Comparison of ENCODE assay signal across 2 cellular contexts in the genomic region with DNA sequence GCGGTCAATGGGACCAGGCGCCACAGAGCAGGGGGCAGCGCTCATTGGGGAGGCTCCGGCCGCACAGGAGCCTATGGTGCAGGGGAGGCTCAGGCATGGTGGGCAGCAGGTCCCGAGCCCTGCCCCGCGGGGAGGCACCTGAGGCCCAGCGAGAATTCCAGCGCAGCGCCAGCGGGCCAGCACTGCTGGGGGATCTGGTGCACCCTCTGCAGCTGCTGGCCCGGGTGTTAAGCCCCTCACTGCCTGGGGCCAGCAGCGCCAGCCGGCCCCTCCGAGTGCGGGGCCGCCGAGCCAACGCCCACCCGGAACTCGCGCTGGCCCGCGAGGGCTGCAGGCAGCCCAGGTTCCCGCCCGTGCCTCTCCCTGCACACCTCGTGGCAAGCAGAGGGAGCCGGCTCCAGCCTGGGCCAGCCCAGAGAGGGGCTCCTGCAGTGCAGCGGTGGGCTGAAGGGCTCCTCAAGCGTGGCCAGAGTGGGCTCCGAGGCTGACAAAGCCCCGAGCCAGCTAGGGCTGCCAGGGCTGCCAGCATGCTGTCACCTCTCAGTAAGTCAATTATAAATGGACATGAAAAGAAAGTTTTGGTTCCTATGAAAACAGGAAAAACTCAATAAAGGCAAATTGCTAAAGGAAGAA.
A peak's percentile ranks its signal among the peaks of the same experiment; 100 is the strongest.
TF ChIP-seq lines count a peak whose summit lies in the region.

No MANE protein-coding gene starts in this region.

TF ChIP-seq in HepG2, 621 proteins besides CTCF, POLR2A, EP300 and RAD21:
- TF ChIP-seq ZSCAN31 (CRISPR knock-in tag; IDR thresholded peaks at IDR 0.05; ENCODE audit: low read depth) (no peak), SUZ12 (IDR thresholded peaks at IDR 0.05; ENCODE audit: low read depth, low read length) (no peak), ZNF446 (CRISPR knock-in tag; IDR thresholded peaks at IDR 0.05) (no peak), ZNF850 (CRISPR knock-in tag; conservative IDR thresholded peaks at IDR 0.05) (peak; percentile 95)
- TF ChIP-seq, protein P1, sequence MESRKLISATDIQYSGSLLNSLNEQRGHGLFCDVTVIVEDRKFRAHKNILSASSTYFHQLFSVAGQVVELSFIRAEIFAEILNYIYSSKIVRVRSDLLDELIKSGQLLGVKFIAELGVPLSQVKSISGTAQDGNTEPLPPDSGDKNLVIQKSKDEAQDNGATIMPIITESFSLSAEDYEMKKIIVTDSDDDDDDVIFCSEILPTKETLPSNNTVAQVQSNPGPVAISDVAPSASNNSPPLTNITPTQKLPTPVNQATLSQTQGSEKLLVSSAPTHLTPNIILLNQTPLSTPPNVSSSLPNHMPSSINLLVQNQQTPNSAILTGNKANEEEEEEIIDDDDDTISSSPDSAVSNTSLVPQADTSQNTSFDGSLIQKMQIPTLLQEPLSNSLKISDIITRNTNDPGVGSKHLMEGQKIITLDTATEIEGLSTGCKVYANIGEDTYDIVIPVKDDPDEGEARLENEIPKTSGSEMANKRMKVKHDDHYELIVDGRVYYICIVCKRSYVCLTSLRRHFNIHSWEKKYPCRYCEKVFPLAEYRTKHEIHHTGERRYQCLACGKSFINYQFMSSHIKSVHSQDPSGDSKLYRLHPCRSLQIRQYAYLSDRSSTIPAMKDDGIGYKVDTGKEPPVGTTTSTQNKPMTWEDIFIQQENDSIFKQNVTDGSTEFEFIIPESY (CRISPR knock-in tag; IDR thresholded peaks at IDR 0.05): no peak
TF ChIP-seq in HepG2: peak in this region for 1.

TF ChIP-seq in HEK293T, 16 proteins besides CTCF, POLR2A, EP300 and RAD21:
- no peak for TF ChIP-seq ARNT (IDR thresholded peaks at IDR 0.05)
- no peak for TF ChIP-seq ELF4 (IDR thresholded peaks at IDR 0.05)
- TF ChIP-seq, protein P2, sequence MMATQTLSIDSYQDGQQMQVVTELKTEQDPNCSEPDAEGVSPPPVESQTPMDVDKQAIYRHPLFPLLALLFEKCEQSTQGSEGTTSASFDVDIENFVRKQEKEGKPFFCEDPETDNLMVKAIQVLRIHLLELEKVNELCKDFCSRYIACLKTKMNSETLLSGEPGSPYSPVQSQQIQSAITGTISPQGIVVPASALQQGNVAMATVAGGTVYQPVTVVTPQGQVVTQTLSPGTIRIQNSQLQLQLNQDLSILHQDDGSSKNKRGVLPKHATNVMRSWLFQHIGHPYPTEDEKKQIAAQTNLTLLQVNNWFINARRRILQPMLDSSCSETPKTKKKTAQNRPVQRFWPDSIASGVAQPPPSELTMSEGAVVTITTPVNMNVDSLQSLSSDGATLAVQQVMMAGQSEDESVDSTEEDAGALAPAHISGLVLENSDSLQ (IDR thresholded peaks at IDR 0.05): no peak
- no peak for TF ChIP-seq SP1 (IDR thresholded peaks at IDR 0.05)
- no peak for TF ChIP-seq HDGF (IDR thresholded peaks at IDR 0.05; ENCODE audit: borderline replicate concordance)
- TF ChIP-seq NFRKB (IDR thresholded peaks at IDR 0.05): no peak
- TF ChIP-seq SUZ12 (IDR thresholded peaks at IDR 0.05): no peak
- TF ChIP-seq BHLHE40 (IDR thresholded peaks at IDR 0.05; ENCODE audit: borderline replicate concordance): no peak
- TF ChIP-seq FOXA1 (IDR thresholded peaks at IDR 0.05): no peak
- TF ChIP-seq TARDBP (IDR thresholded peaks at IDR 0.05): no peak
- no peak for TF ChIP-seq FOXK2 (IDR thresholded peaks at IDR 0.05)
- no peak for TF ChIP-seq LEF1 (IDR thresholded peaks at IDR 0.05; ENCODE audit: borderline replicate concordance)
- TF ChIP-seq ZNF384 (IDR thresholded peaks at IDR 0.05): no peak
- no peak for TF ChIP-seq CTBP1 (IDR thresholded peaks at IDR 0.05; ENCODE audit: borderline replicate concordance)
- no peak for TF ChIP-seq FOXM1 (IDR thresholded peaks at IDR 0.05; ENCODE audit: borderline replicate concordance)
- no peak for TF ChIP-seq L3MBTL2 (conservative IDR thresholded peaks at IDR 0.05)
TF ChIP-seq in HEK293T: peak in this region for 0.
